In genomic region chr15:97745481-97746071, GRCh38 we compare ENCODE assay signal across 8 cellular contexts.
DNase-seq lines count a peak whose midpoint lies in the region; ATAC-seq and TF ChIP-seq lines count a peak whose summit lies in the region.

No MANE protein-coding gene starts in this region.

- in situ Hi-C loops in SK-MEL-5 (cut with HindIII; ENCODE audit: low pct_unique_long_range_greater_than_20kb, low sequenced_read_pairs), result no loop called here
- in situ Hi-C loops in transverse colon (cut with MboI; ENCODE audit: low pct_ligation_motif_present in 1 of 4, low pct_unique_long_range_greater_than_20kb in 1 of 4, low sequenced_read_pairs in 3 of 4), result no loop called here

- H3K9me3 ChIP-seq in transverse colon, result no peaks in the 10 kb centered on the region

- DNase-seq in DMS53 (lab: John Stamatoyannopoulos, UW) (peak; percentile 65), DMS53 treated with DMSO at 0.1 percent for 48 hours (lab: John Stamatoyannopoulos, UW; ENCODE audit: unreplicated experiment) (no peak), SK-MEL-5 (ENCODE audit: low read depth, low spot score) (peak; percentile 78), fibroblast of villous mesenchyme (ENCODE audit: low read depth) (peak; percentile 17), transverse colon (peak; percentile 48)
- DNase-seq in activated CD8-positive, alpha-beta memory T cell treated with anti-CD3 and anti-CD28 coated beads for 24 hours, result no peak

- H3K27ac ChIP-seq in transverse colon, result no peak overlapping the region

- no peak overlapping the region for H3K4me3 ChIP-seq in fibroblast of villous mesenchyme (ENCODE audit: low read depth, low read length)
- no peak overlapping the region for H3K4me3 ChIP-seq in transverse colon

- H3K36me3 ChIP-seq in transverse colon, result no peaks in the 10 kb centered on the region

- H3K4me1 ChIP-seq in transverse colon, result peaks cover 0 to 3% (median 0%) of the 10 kb centered on the region in 4 donors

- peak; percentile 93 for ATAC-seq in GM19455 (IDR thresholded peaks at IDR 0.05; ENCODE audit: unreplicated experiment)
- ATAC-seq in HG03432 (IDR thresholded peaks at IDR 0.05; ENCODE audit: unreplicated experiment), result peak; percentile 94

- intact Hi-C loops in transverse colon (cut with DNase I; ENCODE audit: low total_unique reads), result no loop called here

- no peaks in the 10 kb centered on the region for H3K27me3 ChIP-seq in transverse colon

- no peak for TF ChIP-seq POLR2A in transverse colon (IDR thresholded peaks at IDR 0.05)

- TF ChIP-seq CTCF in fibroblast of villous mesenchyme (IDR thresholded peaks at IDR 0.05; ENCODE audit: insufficient read depth, low read depth, low read length) (peak; percentile 58), transverse colon (IDR thresholded peaks at IDR 0.05) (peak; percentile 68 to 81 (median 77))

- no peak for TF ChIP-seq EP300 in transverse colon (IDR thresholded peaks at IDR 0.05; ENCODE audit: low read depth)

- WGBS in transverse colon (ENCODE audit: low coverage in 1 of 2), 2 donors, result 42 to 43% methylated on average over 8 of the region's 8 CpGs

Comparison
In these comparisons a context has a peak if more than half of its experiments do, and no peak if none do; other contexts are left out.
1. DNase-seq: peak in DMS53 (single experiment), SK-MEL-5 (single experiment), fibroblast of villous mesenchyme (single experiment) and transverse colon (single experiment); none in DMS53 treated with DMSO at 0.1 percent for 48 hours (single experiment) and activated CD8-positive, alpha-beta memory T cell treated with anti-CD3 and anti-CD28 coated beads for 24 hours (single experiment).